25 cellular contexts compared by ENCODE assay signal in the genomic region with DNA sequence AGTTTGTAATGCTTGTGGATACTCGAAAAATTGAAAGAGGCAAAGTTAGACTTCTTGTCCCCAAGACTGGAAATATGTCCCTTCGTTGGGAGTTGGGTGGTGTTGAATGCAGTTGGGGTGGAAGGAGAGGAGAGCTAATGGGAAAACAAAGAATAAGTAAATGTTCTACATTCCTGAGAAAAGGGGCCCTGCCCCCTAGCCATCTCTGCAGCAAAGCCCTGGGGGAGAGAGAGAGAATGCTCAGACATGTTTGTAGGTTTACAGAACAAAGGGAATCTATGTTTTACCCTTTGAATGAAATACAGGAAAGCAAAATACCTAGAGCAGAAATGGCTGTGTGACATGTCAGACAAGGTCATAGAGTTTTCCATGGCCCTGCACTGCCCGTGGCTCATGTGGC.
DNase-seq lines count a peak whose midpoint lies in the region; ATAC-seq and TF ChIP-seq lines count a peak whose summit lies in the region.
"Had no signal": no experiment of that assay in that cellular context is flagged by ENCODE, and none has a peak within 500 bp of the region (broad histone marks: within the 10 kb centered on the region; RNA-seq: fewer than 3 reads in every experiment).

No MANE protein-coding gene starts in this region.

- H3K79me2 ChIP-seq in GM23338 (replicated peaks; ENCODE audit: insufficient read depth) = no peaks in the 10 kb centered on the region

- H3F3A ChIP-seq in GM23338 (replicated peaks; ENCODE audit: low read depth) = no peaks in the 10 kb centered on the region

- peaks cover 9% of the 10 kb centered on the region for H3K9me2 ChIP-seq in GM23338 (ENCODE audit: insufficient read depth)

- H2AFZ ChIP-seq in GM23338 = no peak overlapping the region

- no peaks in the 10 kb centered on the region for H3K27me3 ChIP-seq in GM23338 (ENCODE audit: insufficient read depth)
- H3K27me3 ChIP-seq: BLaER1 treated with 17β-estradiol and CSF1 and Interleukin-3, amounts not matched to agents 10 nM and 100 nM had no signal

- H3K4me2 ChIP-seq in GM23338 = no peak overlapping the region
- H3K4me2 ChIP-seq: BLaER1 treated with 17β-estradiol and CSF1 and Interleukin-3, amounts not matched to agents 10 nM and 100 nM had no signal

- POLR2A ChIA-PET in WTC11 (lab: Charles Lee) = no interaction called here

- H3K27ac Mint-ChIP-seq in GM23338 (peak overlapping the region; percentile 13; the same call in 1 of the 2 replicates), WTC11 (peak overlapping the region; percentile 66), neural crest cell (ENCODE audit: unreplicated experiment) (peak overlapping the region; percentile 8)
- no peak overlapping the region for H3K27ac Mint-ChIP-seq in activated CD8-positive, alpha-beta memory T cell treated with anti-CD3 and anti-CD28 coated beads, Interleukin-2, amount 10 ng/mL, durations not matched to agents 7 days and 5 days
- H3K27ac Mint-ChIP-seq: CD4-positive, alpha-beta T cell had no signal

- H3K4me1 Mint-ChIP-seq in GM23338 = peaks cover 12% of the 10 kb centered on the region
- peaks cover 42% of the 10 kb centered on the region for H3K4me1 Mint-ChIP-seq in WTC11
- H3K4me1 Mint-ChIP-seq in neural crest cell = peaks cover 49% of the 10 kb centered on the region
- no peaks in the 10 kb centered on the region for H3K4me1 Mint-ChIP-seq in activated CD8-positive, alpha-beta memory T cell treated with anti-CD3 and anti-CD28 coated beads, Interleukin-2, amount 10 ng/mL, durations not matched to agents 7 days and 5 days

- H3K9me3 Mint-ChIP-seq in GM23338 (no peaks in the 10 kb centered on the region), WTC11 (peaks cover 8% of the 10 kb centered on the region), neural crest cell (peaks cover 2% of the 10 kb centered on the region)
- no peaks in the 10 kb centered on the region for H3K9me3 Mint-ChIP-seq in activated CD8-positive, alpha-beta memory T cell treated with anti-CD3 and anti-CD28 coated beads, Interleukin-2, amount 10 ng/mL, durations not matched to agents 7 days and 5 days (ENCODE audit: low read depth)
- H3K9me3 Mint-ChIP-seq: CD4-positive, alpha-beta T cell had no signal

- TF ChIP-seq CTCF in GM23338 (conservative IDR thresholded peaks at IDR 0.05; ENCODE audit: low read depth in 2 of 2) = no peak
- no peak for TF ChIP-seq CTCF in WTC11 (IDR thresholded peaks at IDR 0.05)
- no peak for TF ChIP-seq CTCF in neural crest cell (conservative IDR thresholded peaks at IDR 0.05)

- no peaks in the 10 kb centered on the region for H3K4me1 ChIP-seq in GM23338 (ENCODE audit: insufficient read depth)
- H3K4me1 ChIP-seq: BLaER1 treated with 17β-estradiol and CSF1 and Interleukin-3, amounts not matched to agents 10 nM and 100 nM had no signal

- no peaks in the 10 kb centered on the region for H3K36me3 ChIP-seq in GM23338 (ENCODE audit: insufficient read depth)

- H3K36me3 Mint-ChIP-seq in GM23338 (ENCODE audit: low read depth) (no peaks in the 10 kb centered on the region), WTC11 (0 out of 2 replicates have a peak, but pooled peaks cover 3% of the 10 kb centered on the region), neural crest cell (ENCODE audit: low read depth) (no peaks in the 10 kb centered on the region)
- no peaks in the 10 kb centered on the region for H3K36me3 Mint-ChIP-seq in activated CD8-positive, alpha-beta memory T cell treated with anti-CD3 and anti-CD28 coated beads, Interleukin-2, amount 10 ng/mL, durations not matched to agents 7 days and 5 days

- H3K27me3 Mint-ChIP-seq in GM23338 (ENCODE audit: insufficient read depth, low read depth, poor library complexity) (peaks cover 10% of the 10 kb centered on the region), WTC11 (ENCODE audit: low read depth) (no peaks in the 10 kb centered on the region), neural crest cell (ENCODE audit: low read depth) (no peaks in the 10 kb centered on the region)
- H3K27me3 Mint-ChIP-seq in activated CD8-positive, alpha-beta memory T cell treated with anti-CD3 and anti-CD28 coated beads, Interleukin-2, amount 10 ng/mL, durations not matched to agents 7 days and 5 days = no peaks in the 10 kb centered on the region
- H3K27me3 Mint-ChIP-seq: CD4-positive, alpha-beta T cell had no signal

- CTCF ChIA-PET in WTC11 (lab: Charles Lee) = no interaction called here
- CTCF ChIA-PET in activated CD8-positive, alpha-beta memory T cell treated with anti-CD3 and anti-CD28 coated beads, Interleukin-2, amount 10 ng/mL, durations not matched to agents 7 days and 5 days (lab: Charles Lee) = no interaction called here

- H3K4me3 Mint-ChIP-seq in GM23338 (no peak overlapping the region), WTC11 (no peak overlapping the region), neural crest cell (no peak overlapping the region)
- no peak overlapping the region for H3K4me3 Mint-ChIP-seq in activated CD8-positive, alpha-beta memory T cell treated with anti-CD3 and anti-CD28 coated beads, Interleukin-2, amount 10 ng/mL, durations not matched to agents 7 days and 5 days
- H3K4me3 Mint-ChIP-seq: CD4-positive, alpha-beta T cell had no signal

- ATAC-seq in GM23338 = peak; percentile 66
- peak; percentile 76 for ATAC-seq in WTC11
- ATAC-seq in activated CD8-positive, alpha-beta memory T cell treated with anti-CD3 and anti-CD28 coated beads, Interleukin-2, amount 10 ng/mL, durations not matched to agents 7 days and 5 days = no peak
- no peak for ATAC-seq in HG02642 (IDR thresholded peaks at IDR 0.05; ENCODE audit: poor library complexity, unreplicated experiment)
- ATAC-seq: Panc1 had no signal

- no peak overlapping the region for H3K27ac ChIP-seq in GM23338 (ENCODE audit: low read depth)
- H3K27ac ChIP-seq: BLaER1 treated with 17β-estradiol and CSF1 and Interleukin-3, amounts not matched to agents 10 nM and 100 nM; SK-N-MC had no signal

- H4K20me1 ChIP-seq in GM23338 (replicated peaks; ENCODE audit: insufficient read depth) = no peaks in the 10 kb centered on the region
- H4K20me1 ChIP-seq: BLaER1 treated with 17β-estradiol and CSF1 and Interleukin-3, amounts not matched to agents 10 nM and 100 nM had no signal

- H3K4me3 ChIP-seq in GM23338 = no peak overlapping the region
- H3K4me3 ChIP-seq: BLaER1 treated with 17β-estradiol and CSF1 and Interleukin-3, amounts not matched to agents 10 nM and 100 nM; SK-N-MC had no signal

- DNase-seq in GM23338 (ENCODE audit: low spot score) (peak; percentile 53), WTC11 (ENCODE audit: low spot score) (peak; percentile 21), iPS-NIHi11 (ENCODE audit: low spot score) (peak; percentile 27), neural crest cell (ENCODE audit: low read depth, low spot score) (no peak), NCI-H2081 treated with DMSO at 0.1 percent for 48 hours (lab: John Stamatoyannopoulos, UW) (no peak)
- DNase-seq in stimulated activated CD4-positive, alpha-beta T cell treated with anti-CD3 and anti-CD28 coated beads, Interleukin-15, amount 100 ng/mL, for 24 hours = no peak
- DNase-seq in activated CD8-positive, alpha-beta memory T cell treated with anti-CD3 and anti-CD28 coated beads, Interleukin-2, amount 10 ng/mL, durations not matched to agents 7 days and 5 days = no peak
- DNase-seq: AML-193; CD4-positive, alpha-beta T cell; DMS79; EL; GF-D8; KG1; MM.1S; NCI-H1417; NCI-H1694; NCI-H2029 treated with DMSO at 0.1 percent for 48 hours; NCI-H2227 treated with DMSO at 0.1 percent for 48 hours; NCI-H526 treated with DMSO at 0.1 percent for 48 hours; SHP77 treated with DMSO at 0.1 percent for 48 hours; SW 1271 had no signal

TF ChIP-seq in WTC11, 78 proteins besides CTCF, POLR2A, EP300 and RAD21:
- TF ChIP-seq FOXK1 (CRISPR knock-in tag; IDR thresholded peaks at IDR 0.05) (no peak), ZNF416 (CRISPR knock-in tag; IDR thresholded peaks at IDR 0.05) (no peak), ZBTB43 (CRISPR knock-in tag; IDR thresholded peaks at IDR 0.05) (no peak)
- TF ChIP-seq, protein P1, sequence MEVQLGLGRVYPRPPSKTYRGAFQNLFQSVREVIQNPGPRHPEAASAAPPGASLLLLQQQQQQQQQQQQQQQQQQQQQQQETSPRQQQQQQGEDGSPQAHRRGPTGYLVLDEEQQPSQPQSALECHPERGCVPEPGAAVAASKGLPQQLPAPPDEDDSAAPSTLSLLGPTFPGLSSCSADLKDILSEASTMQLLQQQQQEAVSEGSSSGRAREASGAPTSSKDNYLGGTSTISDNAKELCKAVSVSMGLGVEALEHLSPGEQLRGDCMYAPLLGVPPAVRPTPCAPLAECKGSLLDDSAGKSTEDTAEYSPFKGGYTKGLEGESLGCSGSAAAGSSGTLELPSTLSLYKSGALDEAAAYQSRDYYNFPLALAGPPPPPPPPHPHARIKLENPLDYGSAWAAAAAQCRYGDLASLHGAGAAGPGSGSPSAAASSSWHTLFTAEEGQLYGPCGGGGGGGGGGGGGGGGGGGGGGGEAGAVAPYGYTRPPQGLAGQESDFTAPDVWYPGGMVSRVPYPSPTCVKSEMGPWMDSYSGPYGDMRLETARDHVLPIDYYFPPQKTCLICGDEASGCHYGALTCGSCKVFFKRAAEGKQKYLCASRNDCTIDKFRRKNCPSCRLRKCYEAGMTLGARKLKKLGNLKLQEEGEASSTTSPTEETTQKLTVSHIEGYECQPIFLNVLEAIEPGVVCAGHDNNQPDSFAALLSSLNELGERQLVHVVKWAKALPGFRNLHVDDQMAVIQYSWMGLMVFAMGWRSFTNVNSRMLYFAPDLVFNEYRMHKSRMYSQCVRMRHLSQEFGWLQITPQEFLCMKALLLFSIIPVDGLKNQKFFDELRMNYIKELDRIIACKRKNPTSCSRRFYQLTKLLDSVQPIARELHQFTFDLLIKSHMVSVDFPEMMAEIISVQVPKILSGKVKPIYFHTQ (CRISPR knock-in tag; IDR thresholded peaks at IDR 0.05) = 0 out of 2 replicates have a peak, but pooled peaks have one; percentile 30

Comparison
In these comparisons a context has a peak if more than half of its experiments do, and no peak if none do; other contexts are left out.
1. ATAC-seq: peak in GM23338 (single experiment) and WTC11 (single experiment); none in activated CD8-positive, alpha-beta memory T cell treated with anti-CD3 and anti-CD28 coated beads, Interleukin-2, amount 10 ng/mL, durations not matched to agents 7 days and 5 days (single experiment) and HG02642 (single experiment).
2. DNase-seq: peak in GM23338 (single experiment), WTC11 (single experiment) and iPS-NIHi11 (single experiment); none in neural crest cell (single experiment), stimulated activated CD4-positive, alpha-beta T cell treated with anti-CD3 and anti-CD28 coated beads, Interleukin-15, amount 100 ng/mL, for 24 hours (single experiment), activated CD8-positive, alpha-beta memory T cell treated with anti-CD3 and anti-CD28 coated beads, Interleukin-2, amount 10 ng/mL, durations not matched to agents 7 days and 5 days (single experiment) and NCI-H2081 treated with DMSO at 0.1 percent for 48 hours (single experiment).